11 cellular contexts compared by ENCODE assay signal in the genomic region with DNA sequence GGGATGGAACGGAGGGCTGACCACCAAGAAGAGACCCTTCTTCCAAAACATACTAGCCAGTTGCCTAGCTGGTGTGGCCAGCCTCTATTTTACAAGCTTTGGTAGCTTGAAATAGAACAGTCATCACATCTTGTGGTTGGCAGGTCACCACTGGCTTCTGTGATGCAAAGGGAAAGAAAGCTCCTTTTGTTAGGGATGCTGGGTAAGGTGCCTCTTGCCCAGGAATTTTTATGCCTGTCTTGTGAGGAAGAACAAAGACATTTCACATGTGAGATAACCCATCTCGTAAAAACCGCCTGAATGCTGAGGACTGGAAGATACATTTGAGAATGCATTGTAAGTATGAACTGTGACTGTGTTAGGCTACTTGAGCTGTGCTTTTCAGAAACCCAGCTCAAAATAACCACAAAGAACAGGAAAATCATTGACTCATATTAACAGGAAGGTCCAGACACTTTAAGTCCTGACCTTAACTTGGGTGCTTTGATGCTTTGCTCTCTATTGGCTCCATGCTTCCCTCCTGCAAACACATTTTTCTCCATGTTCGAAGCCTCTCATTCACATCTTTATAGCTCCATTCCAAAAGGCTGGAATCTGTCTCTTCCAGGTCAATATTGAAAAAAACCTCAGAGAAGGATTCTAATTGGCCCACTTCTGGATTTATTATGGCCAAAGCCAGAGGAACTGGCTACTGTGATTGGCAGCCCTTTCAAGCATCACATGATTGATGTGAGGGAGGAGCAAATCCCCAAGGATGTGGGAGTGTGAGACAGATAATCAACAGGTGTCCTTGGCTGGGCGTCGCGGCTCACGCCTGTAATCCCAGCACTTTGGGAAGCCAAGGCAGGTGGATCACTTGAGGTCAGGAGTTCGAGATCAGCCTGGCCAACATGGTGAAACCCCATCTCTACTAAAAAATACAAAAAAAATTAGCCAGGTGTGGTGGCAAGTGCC. TPM values are rescaled to one million over a fixed set of nuclear protein-coding genes. Genes with fewer than 3 reads are reported as not detected.
DNase-seq lines count a peak whose midpoint lies in the region; ATAC-seq and TF ChIP-seq lines count a peak whose summit lies in the region.
"Had no signal": no experiment of that assay in that cellular context is flagged by ENCODE, and none has a peak within 500 bp of the region (broad histone marks: within the 10 kb centered on the region; RNA-seq: fewer than 3 reads in every experiment).

No MANE protein-coding gene starts in this region.

- TF ChIP-seq CTCF in gastroesophageal sphincter (IDR thresholded peaks at IDR 0.05), result no peak

- H3K4me3 ChIP-seq in gastroesophageal sphincter, result no peak overlapping the region

- peaks cover 25% of the 10 kb centered on the region for H3K36me3 Mint-ChIP-seq in activated CD4-positive, alpha-beta T cell treated with anti-CD3 and anti-CD28 coated beads for 36 hours (ENCODE audit: low read depth)
- peaks cover 16% of the 10 kb centered on the region for H3K36me3 Mint-ChIP-seq in activated CD4-positive, alpha-beta T cell treated with anti-CD3 and anti-CD28 coated beads, Interleukin-2, amount 10 ng/mL, durations not matched to agents 7 days and 5 days (ENCODE audit: low read depth)
- H3K36me3 Mint-ChIP-seq: CD4-positive, CD25-positive, alpha-beta regulatory T cell had no signal

- H3K4me3 Mint-ChIP-seq in activated CD4-positive, alpha-beta T cell treated with anti-CD3 and anti-CD28 coated beads for 36 hours, result no peak overlapping the region
- no peak overlapping the region for H3K4me3 Mint-ChIP-seq in activated CD4-positive, alpha-beta T cell treated with anti-CD3 and anti-CD28 coated beads, Interleukin-2, amount 10 ng/mL, durations not matched to agents 7 days and 5 days
- H3K4me3 Mint-ChIP-seq: CD4-positive, CD25-positive, alpha-beta regulatory T cell; naive thymus-derived CD4-positive, alpha-beta T cell had no signal

- peak overlapping the region; percentile 70 for H3K27ac Mint-ChIP-seq in activated CD4-positive, alpha-beta T cell treated with anti-CD3 and anti-CD28 coated beads for 36 hours
- no peak overlapping the region for H3K27ac Mint-ChIP-seq in activated CD4-positive, alpha-beta T cell treated with anti-CD3 and anti-CD28 coated beads, Interleukin-2, amount 10 ng/mL, durations not matched to agents 7 days and 5 days

- no peaks in the 10 kb centered on the region for H3K27me3 ChIP-seq in gastroesophageal sphincter

- no peak for DNase-seq in activated CD4-positive, alpha-beta T cell treated with anti-CD3 and anti-CD28 coated beads for 36 hours
- DNase-seq in activated CD4-positive, alpha-beta T cell treated with anti-CD3 and anti-CD28 coated beads, Interleukin-2, amount 10 ng/mL, durations not matched to agents 7 days and 5 days, result no peak
- DNase-seq in SK-MEL-5 (ENCODE audit: low read depth, low spot score) (peak; percentile 98), ecto neural progenitor cell (ENCODE audit: low spot score) (no peak)
- DNase-seq: activated CD8-positive, alpha-beta memory T cell treated with anti-CD3 and anti-CD28 coated beads for 24 hours; CD4-positive, CD25-positive, alpha-beta regulatory T cell; naive thymus-derived CD4-positive, alpha-beta T cell had no signal

- H3K27ac ChIP-seq in gastroesophageal sphincter (peak overlapping the region; percentile 84 to 93 (median 90)), temporal lobe (ENCODE audit: low read depth, low read length) (peak overlapping the region; percentile 48)

- in situ Hi-C loops in SK-MEL-5 (cut with HindIII; ENCODE audit: low pct_unique_long_range_greater_than_20kb, low sequenced_read_pairs), result loop anchor here (10.0 kb wide), 1 partner anchor 100 kb away; no protein-coding TSS in a partner anchor

- H3K9me3 ChIP-seq in gastroesophageal sphincter, result no peaks in the 10 kb centered on the region

- H3K9me3 Mint-ChIP-seq in activated CD4-positive, alpha-beta T cell treated with anti-CD3 and anti-CD28 coated beads for 36 hours (ENCODE audit: low read depth), result no peaks in the 10 kb centered on the region
- no peaks in the 10 kb centered on the region for H3K9me3 Mint-ChIP-seq in activated CD4-positive, alpha-beta T cell treated with anti-CD3 and anti-CD28 coated beads, Interleukin-2, amount 10 ng/mL, durations not matched to agents 7 days and 5 days
- H3K9me3 Mint-ChIP-seq: naive thymus-derived CD4-positive, alpha-beta T cell had no signal

- ATAC-seq in activated CD4-positive, alpha-beta T cell treated with anti-CD3 and anti-CD28 coated beads for 36 hours, result no peak
- no peak for ATAC-seq in gastroesophageal sphincter
- ATAC-seq in HG03342 (IDR thresholded peaks at IDR 0.05; ENCODE audit: unreplicated experiment), result no peak
- no peak for ATAC-seq in GM18858 (IDR thresholded peaks at IDR 0.05; ENCODE audit: unreplicated experiment)
- ATAC-seq: naive thymus-derived CD4-positive, alpha-beta T cell had no signal

- H3K27me3 Mint-ChIP-seq in activated CD4-positive, alpha-beta T cell treated with anti-CD3 and anti-CD28 coated beads for 36 hours, result no peaks in the 10 kb centered on the region
- H3K27me3 Mint-ChIP-seq in activated CD4-positive, alpha-beta T cell treated with anti-CD3 and anti-CD28 coated beads, Interleukin-2, amount 10 ng/mL, durations not matched to agents 7 days and 5 days, result no peaks in the 10 kb centered on the region
- H3K27me3 Mint-ChIP-seq: CD4-positive, CD25-positive, alpha-beta regulatory T cell; naive thymus-derived CD4-positive, alpha-beta T cell had no signal

- peaks cover 48% of the 10 kb centered on the region for H3K4me1 Mint-ChIP-seq in activated CD4-positive, alpha-beta T cell treated with anti-CD3 and anti-CD28 coated beads for 36 hours
- H3K4me1 Mint-ChIP-seq in activated CD4-positive, alpha-beta T cell treated with anti-CD3 and anti-CD28 coated beads, Interleukin-2, amount 10 ng/mL, durations not matched to agents 7 days and 5 days, result peaks cover 47% of the 10 kb centered on the region

- POLR2A ChIA-PET in activated CD4-positive, alpha-beta T cell treated with anti-CD3 and anti-CD28 coated beads for 36 hours (lab: Charles Lee), result interaction anchor here (0.6 to 2.3 kb wide), 3 partner anchors 13 to 322 kb away, joined by 3 to 15 read pairs (median 3); no protein-coding TSS in a partner anchor
- POLR2A ChIA-PET in activated CD4-positive, alpha-beta T cell treated with anti-CD3 and anti-CD28 coated beads, Interleukin-2, amount 10 ng/mL, durations not matched to agents 7 days and 5 days (lab: Charles Lee), result interaction anchor here (1.8 kb wide), 1 partner anchor 9 kb away, joined by 5 read pairs; no protein-coding TSS in a partner anchor

- peaks cover 29 to 91% (median 30%) of the 10 kb centered on the region in 3 donors for H3K4me1 ChIP-seq in gastroesophageal sphincter

- CTCF ChIA-PET in activated CD4-positive, alpha-beta T cell treated with anti-CD3 and anti-CD28 coated beads for 36 hours (lab: Charles Lee), result interaction anchor here (0.5 to 1.7 kb wide), 8 partner anchors 9 to 122 kb away, joined by 3 to 7 read pairs (median 4); no protein-coding TSS in a partner anchor
- CTCF ChIA-PET in activated CD4-positive, alpha-beta T cell treated with anti-CD3 and anti-CD28 coated beads, Interleukin-2, amount 10 ng/mL, durations not matched to agents 7 days and 5 days (lab: Charles Lee), result interaction anchor here (0.6 to 4.3 kb wide), 13 partner anchors 9 to 117 kb away, joined by 3 to 25 read pairs (median 6); no protein-coding TSS in a partner anchor

- no peak for TF ChIP-seq EP300 in gastroesophageal sphincter (IDR thresholded peaks at IDR 0.05)

- peaks cover 0 to 13% of the 10 kb centered on the region in 2 donors for H3K36me3 ChIP-seq in gastroesophageal sphincter

- TF ChIP-seq POLR2A in gastroesophageal sphincter (IDR thresholded peaks at IDR 0.05), result no peak

- intact Hi-C loops in activated CD4-positive, alpha-beta T cell treated with anti-CD3 and anti-CD28 coated beads for 36 hours (cut with DNase I, micrococcal nuclease), result loop anchor here in 1 of 2 experiments (5.0 kb wide), 1 partner anchor 118 kb away; no protein-coding TSS in a partner anchor

- WGBS in gastroesophageal sphincter (ENCODE audit: low coverage in 1 of 2), 2 donors, result 51 to 66% methylated on average over 4 to 8 of the region's 9 CpGs

RNA-seq across cellular contexts. Expression of a gene that starts 53.9 kb away (rescaled TPM):
- total RNA-seq in activated CD4-positive, alpha-beta T cell treated with anti-CD3 and anti-CD28 coated beads for 36 hours, result 100 to 1,000 TPM; 186 to 207 TPM
- 10 to 100 TPM; 45.5 to 47.3 TPM for total RNA-seq in activated CD4-positive, alpha-beta T cell treated with anti-CD3 and anti-CD28 coated beads, Interleukin-2, amount 10 ng/mL, durations not matched to agents 7 days and 5 days
- total RNA-seq in SK-MEL-5 (2014; rRNA removed; shearing (Covaris generic)), result 1.2 and 2.3 TPM in 2 replicates
- 2.4 and 3.3 TPM in 2 replicates for polyA plus RNA-seq in SK-MEL-5 (2015; cell fraction: cytosol; rRNA removed)
- polyA plus RNA-seq in SK-MEL-5 (2015; cell fraction: nucleus; rRNA removed), result 0.72 and 1.1 TPM in 2 replicates
- 100 to 1,000 TPM; 196 to 550 (median 237) TPM for total RNA-seq in gastroesophageal sphincter
- 12.3 TPM for total RNA-seq in temporal lobe
